ENCODE assay signal across 22 cellular contexts in genomic region chr11:87439981-87440760, GRCh38.
"Had no signal": no experiment of that assay in that cellular context is flagged by ENCODE, and none has a peak within 500 bp of the region (broad histone marks: within the 10 kb centered on the region; RNA-seq: fewer than 3 reads in every experiment).

No MANE protein-coding gene starts in this region.

- H3K9me3 ChIP-seq: breast epithelium, gastrocnemius medialis, left lung, sigmoid colon, spleen had no signal

- H3K36me3 Mint-ChIP-seq: activated naive CD4-positive, alpha-beta T cell treated with anti-CD3 and anti-CD28 coated beads, Interleukin-2, amount 10 ng/mL, durations not matched to agents 7 days and 5 days; memory B cell; natural killer cell treated with Interleukin-12 subunit alpha and Interleukin-12 subunit beta and Interleukin-15 and Interleukin-18, amount 100 ng/mL, for 72 hours; stimulated activated naive B cell treated with anti-CD40 and anti-IgM and Interleukin-4, amounts not matched to agents 10 μg/mL and 1 μg/mL and 100 μg/mL, for 72 hours had no signal

- H3K36me3 ChIP-seq: breast epithelium, gastrocnemius medialis, left lung, sigmoid colon, spleen had no signal

- H3K4me1 Mint-ChIP-seq: activated CD4-positive, alpha-beta T cell treated with anti-CD3 and anti-CD28 coated beads, Interleukin-2, amount 10 ng/mL, durations not matched to agents 7 days and 5 days; activated naive CD4-positive, alpha-beta T cell treated with anti-CD3 and anti-CD28 coated beads, Interleukin-2, amount 10 ng/mL, durations not matched to agents 7 days and 5 days; activated naive CD8-positive, alpha-beta T cell treated with anti-CD3 and anti-CD28 coated beads, Interleukin-2, amount 50 U/mL, for 24 hours; memory B cell; stimulated activated naive B cell treated with anti-CD40 and anti-IgM and Interleukin-4, amounts not matched to agents 10 μg/mL and 1 μg/mL and 100 μg/mL, for 72 hours had no signal

- DNase-seq: activated CD4-positive, alpha-beta T cell treated with anti-CD3 and anti-CD28 coated beads, Interleukin-2, amount 10 ng/mL, durations not matched to agents 7 days and 5 days; activated CD8-positive, alpha-beta memory T cell treated with anti-CD3 and anti-CD28 coated beads, Interleukin-2, amount 50 U/mL, for 4 hours; activated effector memory CD4-positive, alpha-beta T cell treated with Interleukin-2 at 50 U/mL for 16 hours; activated naive CD4-positive, alpha-beta T cell treated with anti-CD3 and anti-CD28 coated beads, Interleukin-2, amount 10 ng/mL, durations not matched to agents 7 days and 5 days; activated naive CD8-positive, alpha-beta T cell treated with anti-CD3 and anti-CD28 coated beads, Interleukin-2, amount 50 U/mL, for 24 hours; activated T-cell treated with anti-CD3 and anti-CD28 coated beads, Interleukin-2, amount 50 U/mL, for 48 hours; aorta; cerebellar nuclear complex; effector memory CD4-positive, alpha-beta T cell; gastrocnemius medialis; head of caudate nucleus; kidney; left lung; sigmoid colon; spleen; stimulated activated naive B cell treated with anti-CD40 and anti-IgM and Interleukin-4, amounts not matched to agents 10 μg/mL and 1 μg/mL and 100 μg/mL, for 72 hours; T1000 had no signal

- H3K4me3 Mint-ChIP-seq: activated CD4-positive, alpha-beta T cell treated with anti-CD3 and anti-CD28 coated beads, Interleukin-2, amount 10 ng/mL, durations not matched to agents 7 days and 5 days; activated naive CD4-positive, alpha-beta T cell treated with anti-CD3 and anti-CD28 coated beads, Interleukin-2, amount 10 ng/mL, durations not matched to agents 7 days and 5 days; activated naive CD8-positive, alpha-beta T cell treated with anti-CD3 and anti-CD28 coated beads, Interleukin-2, amount 50 U/mL, for 24 hours; dendritic cell treated with granulocyte-macrophage colony-stimulating factor and Interleukin-4, amounts not matched to agents 40 ng/mL and 50 ng/mL, for 4 days; memory B cell; natural killer cell treated with Interleukin-12 subunit alpha and Interleukin-12 subunit beta and Interleukin-15 and Interleukin-18, amount 100 ng/mL, for 72 hours; stimulated activated naive B cell treated with anti-CD40 and anti-IgM and Interleukin-4, amounts not matched to agents 10 μg/mL and 1 μg/mL and 100 μg/mL, for 72 hours had no signal

- H3K27ac Mint-ChIP-seq: activated CD4-positive, alpha-beta T cell treated with anti-CD3 and anti-CD28 coated beads, Interleukin-2, amount 10 ng/mL, durations not matched to agents 7 days and 5 days; activated naive CD4-positive, alpha-beta T cell treated with anti-CD3 and anti-CD28 coated beads, Interleukin-2, amount 10 ng/mL, durations not matched to agents 7 days and 5 days; activated naive CD8-positive, alpha-beta T cell treated with anti-CD3 and anti-CD28 coated beads, Interleukin-2, amount 50 U/mL, for 24 hours; dendritic cell treated with granulocyte-macrophage colony-stimulating factor and Interleukin-4, amounts not matched to agents 40 ng/mL and 50 ng/mL, for 4 days; memory B cell; natural killer cell treated with Interleukin-12 subunit alpha and Interleukin-12 subunit beta and Interleukin-15 and Interleukin-18, amount 100 ng/mL, for 72 hours; stimulated activated naive B cell treated with anti-CD40 and anti-IgM and Interleukin-4, amounts not matched to agents 10 μg/mL and 1 μg/mL and 100 μg/mL, for 72 hours had no signal

- H3K27me3 Mint-ChIP-seq: activated naive CD4-positive, alpha-beta T cell treated with anti-CD3 and anti-CD28 coated beads, Interleukin-2, amount 10 ng/mL, durations not matched to agents 7 days and 5 days; dendritic cell treated with granulocyte-macrophage colony-stimulating factor and Interleukin-4, amounts not matched to agents 40 ng/mL and 50 ng/mL, for 4 days; stimulated activated naive B cell treated with anti-CD40 and anti-IgM and Interleukin-4, amounts not matched to agents 10 μg/mL and 1 μg/mL and 100 μg/mL, for 72 hours had no signal

- H3K4me3 ChIP-seq: breast epithelium, gastrocnemius medialis, left lung, sigmoid colon, spleen had no signal

- H3K27ac ChIP-seq: breast epithelium, gastrocnemius medialis, left lung, sigmoid colon, spleen had no signal

- FAIRE-seq: endothelial cell of umbilical vein, kidney had no signal

- H3K4me1 ChIP-seq: breast epithelium, gastrocnemius medialis, left lung, spleen had no signal

- ATAC-seq: activated naive CD8-positive, alpha-beta T cell treated with anti-CD3 and anti-CD28 coated beads, Interleukin-2, amount 50 U/mL, for 24 hours; gastrocnemius medialis; left lung; natural killer cell treated with Interleukin-12 subunit alpha and Interleukin-12 subunit beta and Interleukin-15 and Interleukin-18, amount 100 ng/mL, for 72 hours; stimulated activated naive B cell treated with anti-CD40 and anti-IgM and Interleukin-4, amounts not matched to agents 10 μg/mL and 1 μg/mL and 100 μg/mL, for 72 hours had no signal

- H3K27me3 ChIP-seq: breast epithelium, gastrocnemius medialis, left lung, sigmoid colon, spleen had no signal

- H3K9me3 Mint-ChIP-seq: activated CD4-positive, alpha-beta T cell treated with anti-CD3 and anti-CD28 coated beads, Interleukin-2, amount 10 ng/mL, durations not matched to agents 7 days and 5 days; activated naive CD4-positive, alpha-beta T cell treated with anti-CD3 and anti-CD28 coated beads, Interleukin-2, amount 10 ng/mL, durations not matched to agents 7 days and 5 days; activated naive CD8-positive, alpha-beta T cell treated with anti-CD3 and anti-CD28 coated beads, Interleukin-2, amount 50 U/mL, for 24 hours; dendritic cell treated with granulocyte-macrophage colony-stimulating factor and Interleukin-4, amounts not matched to agents 40 ng/mL and 50 ng/mL, for 4 days; memory B cell; natural killer cell treated with Interleukin-12 subunit alpha and Interleukin-12 subunit beta and Interleukin-15 and Interleukin-18, amount 100 ng/mL, for 72 hours; stimulated activated naive B cell treated with anti-CD40 and anti-IgM and Interleukin-4, amounts not matched to agents 10 μg/mL and 1 μg/mL and 100 μg/mL, for 72 hours had no signal
